Comparison of ENCODE assay signal across 8 cellular contexts in the genomic region with DNA sequence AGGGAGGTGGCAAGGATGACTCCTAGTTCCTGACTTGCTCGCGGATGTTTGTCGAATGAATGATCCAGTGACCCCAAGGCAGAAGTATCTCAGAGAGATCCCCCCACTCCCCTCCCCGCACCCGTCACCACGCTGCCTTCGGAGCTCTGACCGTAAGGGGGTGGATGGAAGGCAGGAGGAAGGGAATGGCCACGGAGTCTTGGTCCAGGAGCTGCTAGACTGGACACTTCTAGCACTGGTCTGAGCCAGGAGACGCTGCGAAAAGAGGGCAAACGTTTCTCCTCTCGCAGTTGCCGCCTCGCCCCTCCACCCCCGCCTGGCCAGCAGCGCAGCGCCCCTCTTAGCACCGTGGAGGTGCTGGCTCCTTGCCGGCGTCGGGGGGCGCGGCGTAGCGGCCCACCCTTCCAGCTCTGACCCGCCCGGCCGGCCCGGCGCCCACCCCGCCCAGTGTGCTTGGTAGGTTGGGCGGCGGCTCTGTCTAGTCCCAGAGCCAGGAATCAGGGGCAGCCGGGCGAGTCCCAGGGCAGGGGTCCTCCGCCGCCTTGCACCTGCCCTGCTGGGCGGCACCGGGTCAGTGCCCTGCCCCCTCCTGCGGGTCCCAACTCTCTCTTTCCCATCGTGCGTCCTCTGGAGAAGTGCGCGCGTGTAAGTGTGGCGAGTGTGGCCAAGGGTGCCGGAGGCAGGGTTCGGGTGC. TPM values are rescaled to one million over a fixed set of nuclear protein-coding genes. Genes with fewer than 3 reads are reported as not detected.
A peak's percentile ranks its signal among the peaks of the same experiment; 100 is the strongest.
DNase-seq lines count a peak whose midpoint lies in the region; ATAC-seq, FAIRE-seq and TF ChIP-seq lines count a peak whose summit lies in the region.

No MANE protein-coding gene starts in this region.

- TF ChIP-seq RAD21 in K562 (CRISPR knock-in tag; conservative IDR thresholded peaks at IDR 0.05 in 1 of 2, IDR thresholded peaks at IDR 0.05 in 1 of 2): no peak

- H3K36me3 Mint-ChIP-seq in CD4-positive, alpha-beta T cell (ENCODE audit: low read depth): peaks cover 33% of the 10 kb centered on the region
- H3K36me3 Mint-ChIP-seq in immature natural killer cell: peaks cover under 1 to 10% (median 6%) of the 10 kb centered on the region in 3 donors
- peaks cover 27 to 30% of the 10 kb centered on the region in 2 donors for H3K36me3 Mint-ChIP-seq in stimulated activated naive B cell treated with anti-CD40 and anti-IgM and Interleukin-4, amounts not matched to agents 10 μg/mL and 1 μg/mL and 100 μg/mL, for 72 hours

- no peak for TF ChIP-seq EP300 in K562 (IDR thresholded peaks at IDR 0.05; ENCODE audit: low read length)

- H3K27me3 Mint-ChIP-seq in CD4-positive, alpha-beta T cell: no peaks in the 10 kb centered on the region
- H3K27me3 Mint-ChIP-seq in immature natural killer cell (ENCODE audit: low read depth in 3 of 3): peaks cover 2 to 10% (median 4%) of the 10 kb centered on the region in 3 donors
- H3K27me3 Mint-ChIP-seq in stimulated activated naive B cell treated with anti-CD40 and anti-IgM and Interleukin-4, amounts not matched to agents 10 μg/mL and 1 μg/mL and 100 μg/mL, for 72 hours: peaks cover 6 to 9% of the 10 kb centered on the region in 2 donors

- peak overlapping the region; percentile 86 for H3K4me3 Mint-ChIP-seq in CD4-positive, alpha-beta T cell
- H3K4me3 Mint-ChIP-seq in immature natural killer cell: peak overlapping the region; percentile 71 to 86 (median 84)
- peak overlapping the region; percentile 80 to 91 for H3K4me3 Mint-ChIP-seq in stimulated activated naive B cell treated with anti-CD40 and anti-IgM and Interleukin-4, amounts not matched to agents 10 μg/mL and 1 μg/mL and 100 μg/mL, for 72 hours

- POLR2A ChIA-PET in CD4-positive, alpha-beta T cell (lab: Charles Lee): interaction anchor here (0.6 to 5.7 kb wide), 4 partner anchors 10 to 43 kb away, joined by 3 to 49 read pairs (median 36); a partner anchor contains a TSS
- POLR2A ChIA-PET in K562 (lab: Yijun Ruan, JAX): interaction anchor here (0.6 to 0.9 kb wide), 2 partner anchors 13 to 14 kb away, joined by 3 read pairs; no protein-coding TSS in a partner anchor

- H3K9me3 Mint-ChIP-seq in CD4-positive, alpha-beta T cell: peaks cover 4% of the 10 kb centered on the region
- peaks cover 0 to 5% (median 0%) of the 10 kb centered on the region in 6 donors for H3K9me3 Mint-ChIP-seq in immature natural killer cell
- H3K9me3 Mint-ChIP-seq in stimulated activated naive B cell treated with anti-CD40 and anti-IgM and Interleukin-4, amounts not matched to agents 10 μg/mL and 1 μg/mL and 100 μg/mL, for 72 hours: peaks cover 6 to 8% of the 10 kb centered on the region in 2 donors

- H3K4me1 Mint-ChIP-seq in CD4-positive, alpha-beta T cell (ENCODE audit: low read depth): peaks cover 26% of the 10 kb centered on the region
- peaks cover 12 to 14% of the 10 kb centered on the region in 2 donors for H3K4me1 Mint-ChIP-seq in immature natural killer cell
- H3K4me1 Mint-ChIP-seq in stimulated activated naive B cell treated with anti-CD40 and anti-IgM and Interleukin-4, amounts not matched to agents 10 μg/mL and 1 μg/mL and 100 μg/mL, for 72 hours: peaks cover 25 to 42% of the 10 kb centered on the region in 2 donors

- H3K27ac ChIP-seq in CD4-positive, alpha-beta T cell (ENCODE audit: low read depth, low read length): no peak overlapping the region
- peak overlapping the region; percentile 61; the same call in 1 of the 3 replicates for H3K27ac ChIP-seq in K562 (ENCODE audit: extremely low read depth, low read depth, low read length)

- no peak for DNase-seq in CD4-positive, alpha-beta T cell
- DNase-seq in HuH-7 (ENCODE audit: low spot score): peak; percentile 52
- DNase-seq in K562 (ENCODE audit: extremely low read depth in 1 of 4, low spot score in 3 of 4): peak; percentile 18 to 51 (median 40)
- DNase-seq in immature natural killer cell: no peak
- DNase-seq in stimulated activated naive B cell treated with anti-CD40 and anti-IgM and Interleukin-4, amounts not matched to agents 10 μg/mL and 1 μg/mL and 100 μg/mL, for 72 hours: no peak
- DNase-seq in stimulated activated CD4-positive, alpha-beta T cell treated with anti-CD3 and anti-CD28 coated beads, Interleukin-4, amount 100 ng/mL, for 4 hours: no peak

- FAIRE-seq in K562 (lab: Jason Lieb, UNC): no peak

- peak overlapping the region; percentile 64 for H3K27ac Mint-ChIP-seq in CD4-positive, alpha-beta T cell
- H3K27ac Mint-ChIP-seq in immature natural killer cell: peak overlapping the region in 5 of 6 donors; percentile 61 to 91 (median 69)
- peak overlapping the region; percentile 69 for H3K27ac Mint-ChIP-seq in stimulated activated naive B cell treated with anti-CD40 and anti-IgM and Interleukin-4, amounts not matched to agents 10 μg/mL and 1 μg/mL and 100 μg/mL, for 72 hours

- H3K4me1 ChIP-seq in K562 (replicated peaks in 1 of 2; ENCODE audit: control insufficient read depth in 2 of 2, insufficient read depth in 2 of 2, low read length in 2 of 2): peaks cover 17 to 25% of the 10 kb centered on the region in 2 experiments; a peak in 4 of 5 replicates

- CTCF ChIA-PET in CD4-positive, alpha-beta T cell (lab: Charles Lee): interaction anchor here (2.7 kb wide), 1 partner anchor 43 kb away, joined by 8 read pairs; a partner anchor contains a TSS
- CTCF ChIA-PET in K562 (lab: Yijun Ruan, JAX; ENCODE audit: low intra/inter-chr PET ratio): no interaction called here

- H3K9ac ChIP-seq in K562 (ENCODE audit: insufficient read depth in 1 of 2, low read depth in 2 of 2, low read length in 2 of 2): peak overlapping the region; percentile 72 to 89; a peak in 3 of 4 replicates

- H3K4me2 ChIP-seq in K562 (ENCODE audit: insufficient read depth, low read length): peak overlapping the region; percentile 90

- peaks cover 6% of the 10 kb centered on the region for H3K9me3 ChIP-seq in CD4-positive, alpha-beta T cell (ENCODE audit: control insufficient read depth, low read length)
- H3K9me3 ChIP-seq in K562 (replicated peaks; ENCODE audit: control insufficient read depth, insufficient read depth, low read depth, low read length): peaks cover 4% of the 10 kb centered on the region; the same call in 1 of the 2 replicates

- no peaks in the 10 kb centered on the region for H4K20me1 ChIP-seq in K562 (replicated peaks; ENCODE audit: control insufficient read depth, insufficient read depth, low read length)

- peak overlapping the region; percentile 96 for H2AFZ ChIP-seq in K562 (ENCODE audit: low read depth, low read length)

- 23% methylated on average over 31 of the region's 49 CpGs for WGBS in K562 (ENCODE audit: insufficient coverage, low coverage, missing lambda C conversion rate)

- H3K9me1 ChIP-seq in K562 (ENCODE audit: control insufficient read depth, insufficient read depth, low read length): no peaks in the 10 kb centered on the region

- peak; percentile 16 for ATAC-seq in CD4-positive, alpha-beta T cell (ENCODE audit: poor library complexity)
- peak; percentile 53 for ATAC-seq in K562
- peak; percentile 23 to 32 for ATAC-seq in stimulated activated naive B cell treated with anti-CD40 and anti-IgM and Interleukin-4, amounts not matched to agents 10 μg/mL and 1 μg/mL and 100 μg/mL, for 72 hours (replicated peaks)
- no peak for ATAC-seq in GM21515 (IDR thresholded peaks at IDR 0.05; ENCODE audit: unreplicated experiment)
- ATAC-seq in HG02885 (IDR thresholded peaks at IDR 0.05; ENCODE audit: poor library complexity, unreplicated experiment): no peak

- H3K36me3 ChIP-seq in K562 (ENCODE audit: control insufficient read depth, insufficient read depth, low read length): peaks cover 15% of the 10 kb centered on the region

- peak overlapping the region; percentile 70 for H3K4me3 ChIP-seq in K562

- no TSS peak for BruUV-seq in K562 (replicated peaks; lab: Mats Ljungman, UMichigan)

- no peak for TF ChIP-seq CTCF in CD4-positive, alpha-beta T cell (IDR thresholded peaks at IDR 0.05)
- TF ChIP-seq CTCF in K562 (IDR thresholded peaks at IDR 0.05 in 2 of 3, conservative IDR thresholded peaks at IDR 0.05 in 1 of 3; ENCODE audit: insufficient read depth in 2 of 3, low read depth in 1 of 3, low read length in 3 of 3): no peak

- peaks cover 17% of the 10 kb centered on the region; the same call in 2 of the 3 replicates for H3K79me2 ChIP-seq in K562 (ENCODE audit: control insufficient read depth, insufficient read depth, low read length)

- intact Hi-C loops in CD4-positive, alpha-beta T cell (cut with DNase I, micrococcal nuclease): loop anchor here in 1 of 2 experiments (2.0 kb wide), 1 partner anchor 43 kb away; a partner anchor contains a TSS
- intact Hi-C loops in K562 (cut with micrococcal nuclease): no loop called here

- in situ Hi-C loops in K562 (cut with MboI): no loop called here

- no peak for TF ChIP-seq POLR2A in K562 (conservative IDR thresholded peaks at IDR 0.05)

- no peaks in the 10 kb centered on the region for H3K27me3 ChIP-seq in CD4-positive, alpha-beta T cell (ENCODE audit: control insufficient read depth, insufficient read depth, low read length)
- no peaks in the 10 kb centered on the region; a peak in 1 of 5 replicates for H3K27me3 ChIP-seq in K562 (ENCODE audit: control insufficient read depth in 2 of 2, insufficient read depth in 2 of 2, low read length in 2 of 2)

RNA-seq across cellular contexts. Expression of a gene that starts 2.4 kb away (rescaled TPM):
- 10 to 100 TPM; 13.2 to 15.7 TPM for total RNA-seq in CD4-positive, alpha-beta T cell
- total RNA-seq in K562 (2011; cell fraction: chromatin; rRNA removed; ENCODE audit: low replicate concordance): 7.3 and 11.0 TPM in 2 replicates
- total RNA-seq in K562 (2011; cell fraction: nucleolus; rRNA removed): 11.7 and 13.3 TPM in 2 replicates
- 9.9 and 11.7 TPM in 2 replicates for total RNA-seq in K562 (2011; cell fraction: nucleoplasm; rRNA removed)
- 12.8 and 17.7 TPM in 2 replicates for total RNA-seq in K562 (2014; rRNA removed)
- total RNA-seq in K562 (2014; rRNA removed; fragmentation: Illumina TruSeq; extraction: Trizol): 31.6 and 33.8 TPM in 2 replicates
- total RNA-seq in K562 (2015; rRNA removed; fragmentation: Illumina TruSeq; extraction: Trizol): 32.4 and 35.8 TPM in 2 replicates
- total RNA-seq in K562 (2021): 36.9 and 43.4 TPM in 2 replicates
- polyA plus RNA-seq in K562 (2011; rRNA removed): 51.6 and 64.0 TPM in 2 replicates
- 71.4 and 85.4 TPM in 2 replicates for polyA plus RNA-seq in K562 (2011; cell fraction: cytosol; rRNA removed)
- 36.6 and 45.8 TPM in 2 replicates for polyA plus RNA-seq in K562 (2011; cell fraction: nucleus; rRNA removed)
- 37.1 and 77.0 TPM in 2 replicates for polyA plus RNA-seq in K562 (2012)
- 49.7 and 53.9 TPM in 2 replicates for polyA plus RNA-seq in K562 (2014; fragmentation: Illumina TruSeq; extraction: Trizol)
- 10 to 100 TPM; 15.2 to 20.3 TPM for polyA plus RNA-seq in K562 (2014; fragmentation: Nextera tagmentation; extraction: Ambion mirVana)
- polyA plus RNA-seq in K562 (2014; rRNA removed): 62.3 and 62.5 TPM in 2 replicates
- polyA minus RNA-seq in K562 (2011; rRNA and poly(A)+ RNA removed): 22.7 and 35.5 TPM in 2 replicates
- 13.6 and 15.1 TPM in 2 replicates for polyA minus RNA-seq in K562 (2011; cell fraction: cytosol; rRNA and poly(A)+ RNA removed)
- 10.0 and 11.1 TPM in 2 replicates for polyA minus RNA-seq in K562 (2011; cell fraction: nucleus; rRNA and poly(A)+ RNA removed)
- 10 to 100 TPM; 11.0 to 24.5 (median 18.0) TPM for polyA plus RNA-seq in immature natural killer cell

RNA-seq across cellular contexts. Expression of a gene that starts 10.2 kb away (rescaled TPM):
- total RNA-seq in CD4-positive, alpha-beta T cell: 100 to 1,000 TPM; 157 to 163 TPM
- 79.7 and 138 TPM in 2 replicates for total RNA-seq in K562 (2011; cell fraction: chromatin; rRNA removed; ENCODE audit: low replicate concordance)
- total RNA-seq in K562 (2011; cell fraction: nucleolus; rRNA removed): 114 and 122 TPM in 2 replicates
- total RNA-seq in K562 (2011; cell fraction: nucleoplasm; rRNA removed): 128 and 181 TPM in 2 replicates
- 46.9 and 75.3 TPM in 2 replicates for total RNA-seq in K562 (2014; rRNA removed)
- total RNA-seq in K562 (2014; rRNA removed; fragmentation: Illumina TruSeq; extraction: Trizol): 27.3 and 31.5 TPM in 2 replicates
- 49.2 and 53.0 TPM in 2 replicates for total RNA-seq in K562 (2015; rRNA removed; fragmentation: Illumina TruSeq; extraction: Trizol)
- total RNA-seq in K562 (2021): 75.1 and 79.9 TPM in 2 replicates
- polyA plus RNA-seq in K562 (2011; rRNA removed): 14.6 and 42.1 TPM in 2 replicates
- 37.1 and 63.7 TPM in 2 replicates for polyA plus RNA-seq in K562 (2011; cell fraction: cytosol; rRNA removed)
- 67.5 and 112 TPM in 2 replicates for polyA plus RNA-seq in K562 (2011; cell fraction: nucleus; rRNA removed)
- polyA plus RNA-seq in K562 (2012): 68.0 and 94.6 TPM in 2 replicates
- polyA plus RNA-seq in K562 (2014; fragmentation: Illumina TruSeq; extraction: Trizol): 105 and 108 TPM in 2 replicates
- polyA plus RNA-seq in K562 (2014; fragmentation: Nextera tagmentation; extraction: Ambion mirVana): 10 to 100 TPM; 33.7 to 68.4 TPM
- polyA plus RNA-seq in K562 (2014; rRNA removed): 30.9 and 35.4 TPM in 2 replicates
- 19.1 and 23.9 TPM in 2 replicates for polyA minus RNA-seq in K562 (2011; rRNA and poly(A)+ RNA removed)
- 36.1 and 43.0 TPM in 2 replicates for polyA minus RNA-seq in K562 (2011; cell fraction: cytosol; rRNA and poly(A)+ RNA removed)
- polyA minus RNA-seq in K562 (2011; cell fraction: nucleus; rRNA and poly(A)+ RNA removed): 31.5 and 46.7 TPM in 2 replicates
- 100 to 1,000 TPM; 105 to 190 (median 164) TPM for polyA plus RNA-seq in immature natural killer cell

RNA-seq across cellular contexts. Expression of a gene that starts 27.6 kb away (rescaled TPM):
- total RNA-seq in CD4-positive, alpha-beta T cell: under 1 TPM in 1 of 2 experiments, not detected in 1; 0.36 TPM
- total RNA-seq in K562 (2011; cell fraction: chromatin; rRNA removed; ENCODE audit: low replicate concordance): not detected in 2 replicates
- 0.39 and 0.50 TPM in 2 replicates for total RNA-seq in K562 (2011; cell fraction: nucleolus; rRNA removed)
- total RNA-seq in K562 (2011; cell fraction: nucleoplasm; rRNA removed): 0.44 TPM in 1 of 2 replicates, not detected in the other
- total RNA-seq in K562 (2014; rRNA removed): 0.05 TPM in 1 of 2 replicates, not detected in the other
- total RNA-seq in K562 (2014; rRNA removed; fragmentation: Illumina TruSeq; extraction: Trizol): 0.04 and 0.22 TPM in 2 replicates
- not detected in 2 replicates for total RNA-seq in K562 (2015; rRNA removed; fragmentation: Illumina TruSeq; extraction: Trizol)
- total RNA-seq in K562 (2021): 0.20 TPM in 1 of 2 replicates, not detected in the other
- not detected in 2 replicates for polyA plus RNA-seq in K562 (2011; rRNA removed)
- 0.03 TPM in 1 of 2 replicates, not detected in the other for polyA plus RNA-seq in K562 (2011; cell fraction: cytosol; rRNA removed)
- polyA plus RNA-seq in K562 (2011; cell fraction: nucleus; rRNA removed): 0.04 and 0.11 TPM in 2 replicates
- polyA plus RNA-seq in K562 (2012): 0.22 and 0.31 TPM in 2 replicates
- 0.04 TPM in 1 of 2 replicates, not detected in the other for polyA plus RNA-seq in K562 (2014; fragmentation: Illumina TruSeq; extraction: Trizol)
- polyA plus RNA-seq in K562 (2014; fragmentation: Nextera tagmentation; extraction: Ambion mirVana): not detected
- not detected in 2 replicates for polyA plus RNA-seq in K562 (2014; rRNA removed)
- 0.06 TPM in 1 of 2 replicates, not detected in the other for polyA minus RNA-seq in K562 (2011; rRNA and poly(A)+ RNA removed)
- not detected in 2 replicates for polyA minus RNA-seq in K562 (2011; cell fraction: cytosol; rRNA and poly(A)+ RNA removed)
- 0.11 and 0.67 TPM in 2 replicates for polyA minus RNA-seq in K562 (2011; cell fraction: nucleus; rRNA and poly(A)+ RNA removed)
- polyA plus RNA-seq in immature natural killer cell: under 1 TPM in 2 of 3 donors, not detected in 1; 0.09 to 0.22 TPM

RNA-seq across cellular contexts. Expression of a gene that starts 42.8 kb away (rescaled TPM):
- total RNA-seq in CD4-positive, alpha-beta T cell: 100 to 1,000 TPM in 1 of 2 experiments, 10 to 100 TPM in 1; 94.8 to 107 TPM
- total RNA-seq in K562 (2011; cell fraction: chromatin; rRNA removed; ENCODE audit: low replicate concordance): 34.4 and 53.1 TPM in 2 replicates
- total RNA-seq in K562 (2011; cell fraction: nucleolus; rRNA removed): 52.6 and 58.5 TPM in 2 replicates
- 50.7 and 61.6 TPM in 2 replicates for total RNA-seq in K562 (2011; cell fraction: nucleoplasm; rRNA removed)
- total RNA-seq in K562 (2014; rRNA removed) (11.1 and 17.5 TPM in 2 replicates), K562 (2014; rRNA removed; fragmentation: Illumina TruSeq; extraction: Trizol) (14.3 and 15.3 TPM in 2 replicates), K562 (2015; rRNA removed; fragmentation: Illumina TruSeq; extraction: Trizol) (16.4 and 17.5 TPM in 2 replicates), K562 (2021) (20.4 and 23.9 TPM in 2 replicates)
- polyA plus RNA-seq in K562 (2011; rRNA removed) (18.2 and 20.2 TPM in 2 replicates), K562 (2014; fragmentation: Illumina TruSeq; extraction: Trizol) (14.6 and 15.7 TPM in 2 replicates), K562 (2014; fragmentation: Nextera tagmentation; extraction: Ambion mirVana) (10 to 100 TPM; 16.4 to 25.2 TPM), K562 (2014; rRNA removed) (20.4 and 23.1 TPM in 2 replicates), immature natural killer cell (10 to 100 TPM; 32.6 to 52.4 (median 47.1) TPM)
- 35.0 and 82.1 TPM in 2 replicates for polyA plus RNA-seq in K562 (2011; cell fraction: cytosol; rRNA removed)
- 19.4 and 23.5 TPM in 2 replicates for polyA plus RNA-seq in K562 (2011; cell fraction: nucleus; rRNA removed)
- 13.0 and 20.4 TPM in 2 replicates for polyA plus RNA-seq in K562 (2012)
- 23.2 and 26.3 TPM in 2 replicates for polyA minus RNA-seq in K562 (2011; rRNA and poly(A)+ RNA removed)
- polyA minus RNA-seq in K562 (2011; cell fraction: cytosol; rRNA and poly(A)+ RNA removed): 15.1 and 22.5 TPM in 2 replicates
- polyA minus RNA-seq in K562 (2011; cell fraction: nucleus; rRNA and poly(A)+ RNA removed): 19.5 and 28.4 TPM in 2 replicates

RNA-seq across cellular contexts. Expression of a gene that starts 57.5 kb away (rescaled TPM):
- total RNA-seq in CD4-positive, alpha-beta T cell: 1 to 10 TPM; 1.0 to 1.1 TPM
- 3.6 and 8.4 TPM in 2 replicates for total RNA-seq in K562 (2011; cell fraction: chromatin; rRNA removed; ENCODE audit: low replicate concordance)
- total RNA-seq in K562 (2011; cell fraction: nucleolus; rRNA removed): 8.3 and 10.0 TPM in 2 replicates
- 9.6 and 14.5 TPM in 2 replicates for total RNA-seq in K562 (2011; cell fraction: nucleoplasm; rRNA removed)
- total RNA-seq in K562 (2014; rRNA removed) (6.0 and 6.9 TPM in 2 replicates), K562 (2014; rRNA removed; fragmentation: Illumina TruSeq; extraction: Trizol) (6.3 and 7.5 TPM in 2 replicates), K562 (2015; rRNA removed; fragmentation: Illumina TruSeq; extraction: Trizol) (8.9 and 9.7 TPM in 2 replicates), K562 (2021) (8.7 and 10.7 TPM in 2 replicates)
- polyA plus RNA-seq in K562 (2011; rRNA removed) (4.7 and 5.3 TPM in 2 replicates), K562 (2014; fragmentation: Illumina TruSeq; extraction: Trizol) (7.8 and 8.4 TPM in 2 replicates), K562 (2014; fragmentation: Nextera tagmentation; extraction: Ambion mirVana) (1 to 10 TPM; 2.1 to 4.2 TPM), K562 (2014; rRNA removed) (6.4 and 6.7 TPM in 2 replicates), immature natural killer cell (under 1 TPM in 2 of 3 donors, not detected in 1; 0.56 to 0.69 TPM)
- polyA plus RNA-seq in K562 (2011; cell fraction: cytosol; rRNA removed): 3.7 and 4.4 TPM in 2 replicates
- 2.4 and 3.4 TPM in 2 replicates for polyA plus RNA-seq in K562 (2011; cell fraction: nucleus; rRNA removed)
- 9.2 and 11.6 TPM in 2 replicates for polyA plus RNA-seq in K562 (2012)
- polyA minus RNA-seq in K562 (2011; rRNA and poly(A)+ RNA removed): 9.0 and 9.1 TPM in 2 replicates
- polyA minus RNA-seq in K562 (2011; cell fraction: cytosol; rRNA and poly(A)+ RNA removed): 6.7 and 7.5 TPM in 2 replicates
- 1.2 and 1.7 TPM in 2 replicates for polyA minus RNA-seq in K562 (2011; cell fraction: nucleus; rRNA and poly(A)+ RNA removed)

Comparison
In these comparisons a context has a peak if more than half of its experiments do, and no peak if none do; other contexts are left out.
1. ATAC-seq: peak in CD4-positive, alpha-beta T cell (single experiment), K562 (single experiment) and stimulated activated naive B cell treated with anti-CD40 and anti-IgM and Interleukin-4, amounts not matched to agents 10 μg/mL and 1 μg/mL and 100 μg/mL, for 72 hours (2 of 2); none in GM21515 (single experiment) and HG02885 (single experiment).
2. DNase-seq: peak in HuH-7 (single experiment) and K562 (4 of 4); none in CD4-positive, alpha-beta T cell (0 of 10), immature natural killer cell (0 of 3), stimulated activated naive B cell treated with anti-CD40 and anti-IgM and Interleukin-4, amounts not matched to agents 10 μg/mL and 1 μg/mL and 100 μg/mL, for 72 hours (single experiment) and stimulated activated CD4-positive, alpha-beta T cell treated with anti-CD3 and anti-CD28 coated beads, Interleukin-4, amount 100 ng/mL, for 4 hours (0 of 2).
3. Peak in every context shown above with its lines, with median percentiles within 50 percentile points of each other: H3K27ac Mint-ChIP-seq and H3K4me3 Mint-ChIP-seq.